Comparison of ENCODE assay signal across 9 cellular contexts in genomic region chr19:45402469-45403070, GRCh38. TPM values are rescaled to one million over a fixed set of nuclear protein-coding genes. Genes with fewer than 3 reads are reported as not detected.
A peak's percentile ranks its signal among the peaks of the same experiment; 100 is the strongest.
DNase-seq lines count a peak whose midpoint lies in the region; ATAC-seq and TF ChIP-seq lines count a peak whose summit lies in the region.
"Had no signal": no experiment of that assay in that cellular context is flagged by ENCODE, and none has a peak within 500 bp of the region (broad histone marks: within the 10 kb centered on the region; RNA-seq: fewer than 3 reads in every experiment).

No MANE protein-coding gene starts in this region.

- no TSS peak for BruUV-seq in PC-9 (replicated peaks; lab: Mats Ljungman, UMichigan)

- H3K27ac ChIP-seq in PC-9 = no peak overlapping the region
- peak overlapping the region; percentile 8 to 92 (median 60) for H3K27ac ChIP-seq in gastrocnemius medialis

- no peak overlapping the region for H2AFZ ChIP-seq in PC-9

- H3K9me2 ChIP-seq in PC-9 (ENCODE audit: insufficient read depth) = no peaks in the 10 kb centered on the region

- ATAC-seq in gastrocnemius medialis = no peak
- ATAC-seq in stimulated activated memory B cell treated with anti-CD40 and anti-IgM and Interleukin-4, amounts not matched to agents 10 μg/mL and 1 μg/mL and 100 μg/mL, for 72 hours = no peak

- peaks cover 49% of the 10 kb centered on the region for H3K4me1 Mint-ChIP-seq in stimulated activated memory B cell treated with anti-CD40 and anti-IgM and Interleukin-4, amounts not matched to agents 10 μg/mL and 1 μg/mL and 100 μg/mL, for 72 hours

- no peaks in the 10 kb centered on the region for H3K36me3 Mint-ChIP-seq in stimulated activated memory B cell treated with anti-CD40 and anti-IgM and Interleukin-4, amounts not matched to agents 10 μg/mL and 1 μg/mL and 100 μg/mL, for 72 hours

- H3K4me3 Mint-ChIP-seq in stimulated activated memory B cell treated with anti-CD40 and anti-IgM and Interleukin-4, amounts not matched to agents 10 μg/mL and 1 μg/mL and 100 μg/mL, for 72 hours = no peak overlapping the region
- H3K4me3 Mint-ChIP-seq: central memory CD8-positive, alpha-beta T cell had no signal

- TF ChIP-seq POLR2A in gastrocnemius medialis (IDR thresholded peaks at IDR 0.05) = no peak

- intact Hi-C loops in PC-9 (cut with micrococcal nuclease; ENCODE audit: unreplicated experiment) = loop anchor here (10.0 kb wide), 1 partner anchor 308 kb away; the partner anchor contains the start of gene PPP1R37
- intact Hi-C loops in gastrocnemius medialis (cut with DNase I; ENCODE audit: low total_unique reads) = no loop called here

- H3K27me3 Mint-ChIP-seq in stimulated activated memory B cell treated with anti-CD40 and anti-IgM and Interleukin-4, amounts not matched to agents 10 μg/mL and 1 μg/mL and 100 μg/mL, for 72 hours = peaks cover 43% of the 10 kb centered on the region

- in situ Hi-C loops in gastrocnemius medialis (cut with MboI; ENCODE audit: low sequenced_read_pairs in 4 of 4) = no loop called here

- H3K9me3 ChIP-seq in PC-9 (ENCODE audit: insufficient read depth, low read depth) (no peaks in the 10 kb centered on the region), gastrocnemius medialis (no peaks in the 10 kb centered on the region)

- H3K27me3 ChIP-seq in PC-9 (ENCODE audit: insufficient read depth, low read depth) (no peaks in the 10 kb centered on the region), gastrocnemius medialis (peaks cover 5 to 10% (median 9%) of the 10 kb centered on the region in 3 donors)

- H3K4me3 ChIP-seq in PC-9 (peak overlapping the region; percentile 95; the same call in 1 of the 2 replicates), fibroblast of villous mesenchyme (ENCODE audit: low read depth, low read length) (no peak overlapping the region), gastrocnemius medialis (peak overlapping the region in 1 of 4 donors; percentile 1)

- H3K4me2 ChIP-seq in PC-9 = peak overlapping the region; percentile 86; the same call in 1 of the 2 replicates

- H3K9me3 Mint-ChIP-seq in stimulated activated memory B cell treated with anti-CD40 and anti-IgM and Interleukin-4, amounts not matched to agents 10 μg/mL and 1 μg/mL and 100 μg/mL, for 72 hours = no peaks in the 10 kb centered on the region
- H3K9me3 Mint-ChIP-seq: central memory CD8-positive, alpha-beta T cell had no signal

- H3K79me2 ChIP-seq in PC-9 (ENCODE audit: low read depth) = peaks cover 58% of the 10 kb centered on the region

- no peaks in the 10 kb centered on the region; the same call in 1 of the 2 replicates for H3K36me3 ChIP-seq in PC-9 (ENCODE audit: low read depth)
- H3K36me3 ChIP-seq in gastrocnemius medialis = no peaks in the 10 kb centered on the region

- TF ChIP-seq CTCF in PC-9 (conservative IDR thresholded peaks at IDR 0.05) (no peak), fibroblast of villous mesenchyme (IDR thresholded peaks at IDR 0.05; ENCODE audit: insufficient read depth, low read depth, low read length) (peak; percentile 59), gastrocnemius medialis (IDR thresholded peaks at IDR 0.05 in 4 of 5, conservative IDR thresholded peaks at IDR 0.05 in 1 of 5) (peak in 4 of 5 experiments; percentile 28 to 43 (median 33))

- H3K4me1 ChIP-seq in PC-9 (replicated peaks; ENCODE audit: insufficient read depth) (peaks cover 20% of the 10 kb centered on the region), gastrocnemius medialis (peaks cover 20 to 26% of the 10 kb centered on the region in 2 donors)

- H4K20me1 ChIP-seq in PC-9 (ENCODE audit: insufficient read depth) = peaks cover 25% of the 10 kb centered on the region

- no peak overlapping the region for H3K27ac Mint-ChIP-seq in stimulated activated memory B cell treated with anti-CD40 and anti-IgM and Interleukin-4, amounts not matched to agents 10 μg/mL and 1 μg/mL and 100 μg/mL, for 72 hours

- CTCF ChIA-PET in PC-9 (lab: Charles Lee) = interaction anchor here (0.5 kb wide), 1 partner anchor 299 kb away, joined by 11 read pairs; no protein-coding TSS in a partner anchor

- POLR2A ChIA-PET in PC-9 (lab: Charles Lee; ENCODE audit: unreplicated experiment) = no interaction called here

- DNase-seq in GM03348 (ENCODE audit: low spot score) = peak; percentile 75
- DNase-seq in PC-9 = no peak
- peak; percentile 23 for DNase-seq in fibroblast of villous mesenchyme (ENCODE audit: low read depth)
- no peak for DNase-seq in gastrocnemius medialis
- DNase-seq in NCI-H2081 treated with DMSO at 0.1 percent for 48 hours (lab: John Stamatoyannopoulos, UW) = no peak
- DNase-seq in middle frontal gyrus (ENCODE audit: extremely low spot score, low spot score) = no peak
- DNase-seq in Ammon's horn (ENCODE audit: low spot score) = no peak

- H3F3A ChIP-seq in PC-9 (ENCODE audit: insufficient read depth, low read depth) = peaks cover 19% of the 10 kb centered on the region; the same call in 1 of the 2 replicates

RNA-seq across cellular contexts. Expression of gene PPP1R13L, which starts 2.3 kb away (rescaled TPM):
- total RNA-seq in PC-9 (2021) (113 and 121 TPM in 2 replicates), fibroblast of villous mesenchyme (5.6 and 8.4 TPM in 2 replicates), gastrocnemius medialis (1 to 10 TPM; 1.1 to 6.9 (median 1.5) TPM)

RNA-seq across cellular contexts. Expression of gene POLR1G, which starts 3.9 kb away (rescaled TPM):
- total RNA-seq in PC-9 (2021) (9.6 and 11.5 TPM in 2 replicates), fibroblast of villous mesenchyme (8.1 and 13.4 TPM in 2 replicates), gastrocnemius medialis (1 to 10 TPM; 5.1 to 8.3 (median 5.8) TPM)

RNA-seq across cellular contexts. Expression of gene ERCC1, which starts 21.1 kb away (rescaled TPM):
- 102 and 138 TPM in 2 replicates for total RNA-seq in PC-9 (2021)
- 73.0 and 88.9 TPM in 2 replicates for total RNA-seq in fibroblast of villous mesenchyme
- total RNA-seq in gastrocnemius medialis = 100 to 1,000 TPM in 2 of 4 donors, 10 to 100 TPM in 2; 92.1 to 185 (median 103) TPM

RNA-seq across cellular contexts. Expression of gene ERCC2, which starts 32.2 kb away (rescaled TPM):
- total RNA-seq in PC-9 (2021) (26.1 and 33.1 TPM in 2 replicates), fibroblast of villous mesenchyme (53.5 and 73.0 TPM in 2 replicates), gastrocnemius medialis (1 to 10 TPM; 4.8 to 8.9 (median 7.2) TPM)

Comparison
In these comparisons a context has a peak if more than half of its experiments do, and no peak if none do; other contexts are left out.
1. DNase-seq: peak in GM03348 (single experiment) and fibroblast of villous mesenchyme (single experiment); none in PC-9 (0 of 2), gastrocnemius medialis (0 of 2), NCI-H2081 treated with DMSO at 0.1 percent for 48 hours (single experiment), middle frontal gyrus (single experiment) and Ammon's horn (single experiment).
2. RNA of gene PPP1R13L, which starts 2.3 kb away (total RNA-seq): 113 to 121 TPM in PC-9; 5.6 to 8.4 TPM in fibroblast of villous mesenchyme and 1.1 to 6.9 TPM in gastrocnemius medialis; every median in the first group is over 10 times any median in the second.